8 cellular contexts compared by ENCODE assay signal in genomic region chr15:49155834-49156627, GRCh38. TPM values are rescaled to one million over a fixed set of nuclear protein-coding genes. Genes with fewer than 3 reads are reported as not detected.
DNase-seq lines count a peak whose midpoint lies in the region; ATAC-seq, FAIRE-seq and TF ChIP-seq lines count a peak whose summit lies in the region.

No MANE protein-coding gene starts in this region.

- H3K4me2 ChIP-seq in A549: peak overlapping the region; percentile 95
- peak overlapping the region; percentile 85 for H3K4me2 ChIP-seq in MM.1S (ENCODE audit: low read depth, low read length)

- H3K36me3 ChIP-seq in MM.1S (replicated peaks; ENCODE audit: insufficient read depth, low read length) (no peaks in the 10 kb centered on the region), bronchial epithelial cell (ENCODE audit: control insufficient read depth, insufficient read depth, low read length) (no peaks in the 10 kb centered on the region), lung (ENCODE audit: control insufficient read depth in 2 of 2, insufficient read depth in 2 of 2, low read length in 2 of 2) (no peaks in the 10 kb centered on the region), tibial nerve (no peaks in the 10 kb centered on the region)

- peak overlapping the region; percentile 59 for H3K9ac ChIP-seq in MM.1S (ENCODE audit: low read length)

- no peak for TF ChIP-seq RAD21 in A549 (conservative IDR thresholded peaks at IDR 0.05 in 1 of 2, IDR thresholded peaks at IDR 0.05 in 1 of 2)

- H3K4me1 ChIP-seq in A549: peaks cover 18% of the 10 kb centered on the region; the same call in 1 of the 3 replicates
- H3K4me1 ChIP-seq in MM.1S (ENCODE audit: low read length): peaks cover 9% of the 10 kb centered on the region; the same call in 1 of the 2 replicates
- H3K4me1 ChIP-seq in lung (ENCODE audit: control insufficient read depth in 2 of 2, insufficient read depth in 2 of 2, low read length in 2 of 2): peaks cover 2 to 6% of the 10 kb centered on the region in 2 donors
- peaks cover 3 to 64% (median 17%) of the 10 kb centered on the region in 4 donors for H3K4me1 ChIP-seq in tibial nerve

- 1% methylated on average over 19 of the region's 26 CpGs for WGBS in A549 (ENCODE audit: missing lambda C conversion rate)
- WGBS in lung, 2 donors: 1% methylated on average over 26 of the region's 26 CpGs
- WGBS in tibial nerve, 2 donors: 0 to 1% methylated on average over 26 of the region's 26 CpGs

- TF ChIP-seq CTCF in A549 (IDR thresholded peaks at IDR 0.05) (no peak), GM12865 (IDR thresholded peaks at IDR 0.05; ENCODE audit: insufficient read depth, low read depth, low read length, missing control alignments) (no peak), MM.1S (IDR thresholded peaks at IDR 0.05; ENCODE audit: low read length) (no peak), bronchial epithelial cell (IDR thresholded peaks at IDR 0.05; ENCODE audit: insufficient read depth, low read length, severe bottlenecking) (no peak), lung (IDR thresholded peaks at IDR 0.05; ENCODE audit: control extremely low read depth, extremely low read depth) (no peak), tibial nerve (IDR thresholded peaks at IDR 0.05) (no peak)

- H4K20me1 ChIP-seq in MM.1S (ENCODE audit: insufficient read depth, low read length): peaks cover 9% of the 10 kb centered on the region; the same call in 1 of the 2 replicates

- peak overlapping the region; percentile 77 to 90 for H3K27ac ChIP-seq in A549
- H3K27ac ChIP-seq in MM.1S (ENCODE audit: low read length): peak overlapping the region; percentile 66
- H3K27ac ChIP-seq in lung (ENCODE audit: low read depth in 1 of 2, low read length in 1 of 2): peak overlapping the region; percentile 25 to 77
- H3K27ac ChIP-seq in tibial nerve: peak overlapping the region in 3 of 4 donors; percentile 89 to 96 (median 94)

- peaks cover 73% of the 10 kb centered on the region for H3K79me2 ChIP-seq in MM.1S (ENCODE audit: low read length)

- no peaks in the 10 kb centered on the region for H3K9me2 ChIP-seq in MM.1S (replicated peaks; ENCODE audit: insufficient read depth, low read length)

- peaks cover 9% of the 10 kb centered on the region for H3F3A ChIP-seq in MM.1S (ENCODE audit: insufficient read depth, low read length)

- FAIRE-seq in A549 (lab: Jason Lieb, UNC): no peak
- FAIRE-seq in bronchial epithelial cell (lab: Jason Lieb, UNC): no peak

- H2AFZ ChIP-seq in MM.1S (ENCODE audit: low read length): peak overlapping the region; percentile 66

- H3K4me3 ChIP-seq in A549 (peak overlapping the region; percentile 99), GM12865 (ENCODE audit: low read depth, low read length) (peak overlapping the region; percentile 84), MM.1S (ENCODE audit: low read length) (peak overlapping the region; percentile 80), bronchial epithelial cell (ENCODE audit: low read depth, low read length) (peak overlapping the region; percentile 99), lung (peak overlapping the region; percentile 74), tibial nerve (peak overlapping the region; percentile 76 to 96 (median 88))

- CTCF ChIA-PET in A549 (lab: Yijun Ruan, JAX): interaction anchor here (1.5 kb wide), 1 partner anchor 10 kb away, joined by 7 read pairs; no protein-coding TSS in a partner anchor

- DNase-seq in A549 (ENCODE audit: low read depth in 1 of 2, low spot score in 1 of 2) (no peak), GM12865 (ENCODE audit: low read depth) (peak; percentile 9), MM.1S (no peak), bronchial epithelial cell (ENCODE audit: low read depth) (no peak), lung (ENCODE audit: low spot score) (no peak), tibial nerve (ENCODE audit: low spot score in 2 of 2) (no peak), HuH-7 (ENCODE audit: low spot score) (no peak)

- POLR2A ChIA-PET in A549 (lab: Yijun Ruan, JAX): interaction anchor here (0.7 to 2.1 kb wide), 4 partner anchors 14 to 824 kb away, joined by 3 to 15 read pairs (median 5); partner anchors contain the start of genes DUT, EID1 and GALK2

- H3K27me3 ChIP-seq in MM.1S (replicated peaks; ENCODE audit: insufficient read depth, low read length): no peaks in the 10 kb centered on the region
- no peaks in the 10 kb centered on the region for H3K27me3 ChIP-seq in bronchial epithelial cell (ENCODE audit: control insufficient read depth, insufficient read depth, low read length)
- no peaks in the 10 kb centered on the region for H3K27me3 ChIP-seq in lung (ENCODE audit: control insufficient read depth, insufficient read depth)
- no peaks in the 10 kb centered on the region for H3K27me3 ChIP-seq in tibial nerve

- H3K9me3 ChIP-seq in A549 (no peaks in the 10 kb centered on the region), MM.1S (replicated peaks; ENCODE audit: insufficient read depth, low read length) (no peaks in the 10 kb centered on the region), lung (ENCODE audit: control insufficient read depth in 2 of 2, insufficient read depth in 1 of 2, low read length in 1 of 2) (no peaks in the 10 kb centered on the region), tibial nerve (no peaks in the 10 kb centered on the region)

- TF ChIP-seq POLR2A in A549 (IDR thresholded peaks at IDR 0.05; ENCODE audit: low read length) (no peak), tibial nerve (IDR thresholded peaks at IDR 0.05) (no peak)

- no peak for TF ChIP-seq EP300 in A549 (IDR thresholded peaks at IDR 0.05)
- TF ChIP-seq EP300 in tibial nerve (IDR thresholded peaks at IDR 0.05): no peak

- peak; percentile 17 to 28; a peak in 2 of 6 replicates for ATAC-seq in A549
- no peak for ATAC-seq in lung (ENCODE audit: insufficient read depth, low FRiP score)
- no peak for ATAC-seq in GM21576 (IDR thresholded peaks at IDR 0.05; ENCODE audit: unreplicated experiment)

TF ChIP-seq in A549, 52 proteins besides CTCF, POLR2A, EP300 and RAD21:
- TF ChIP-seq BCL3 (IDR thresholded peaks at IDR 0.05) (0 out of 3 replicates have a peak, but pooled peaks have one; percentile 15), JUNB (IDR thresholded peaks at IDR 0.05) (no peak)
TF ChIP-seq in A549: peak in this region for 1.

RNA-seq across cellular contexts. Expression of gene COPS2, which starts 0.6 kb away (rescaled TPM):
- polyA plus RNA-seq in A549 (2011; rRNA removed) (49.9 and 66.6 TPM in 2 replicates), A549 (2017; fragmentation: RNase III; extraction: RNeasy Plus Mini Kit Qiagen cat#74134 plus additional on column Dnase treatment) (64.6 to 78.2 TPM (median 64.8 TPM) in 3 replicates), lung (10 to 100 TPM; 36.7 to 39.8 TPM)
- 12.6 and 13.8 TPM in 2 replicates for polyA plus RNA-seq in A549 (2012; cell fraction: cytosol; rRNA removed)
- polyA plus RNA-seq in A549 (2012; cell fraction: nucleus; rRNA removed): 4.4 and 5.2 TPM in 2 replicates
- 15.0 and 16.3 TPM in 2 replicates for polyA minus RNA-seq in A549 (2011; rRNA and poly(A)+ RNA removed)
- total RNA-seq in bronchial epithelial cell (32.9 and 34.2 TPM in 2 replicates), lung (100 to 1,000 TPM in 1 of 2 donors, 10 to 100 TPM in 1; 46.3 to 117 TPM), tibial nerve (10 to 100 TPM; 57.1 to 88.5 (median 67.7) TPM)

RNA-seq across cellular contexts. Expression of gene GALK2, which starts 14.0 kb away (rescaled TPM):
- polyA plus RNA-seq in A549 (2011; rRNA removed) (40.5 and 44.7 TPM in 2 replicates), A549 (2017; fragmentation: RNase III; extraction: RNeasy Plus Mini Kit Qiagen cat#74134 plus additional on column Dnase treatment) (22.8 to 26.8 TPM (median 23.7 TPM) in 3 replicates), lung (10 to 100 TPM; 12.4 to 29.4 TPM)
- 18.6 and 19.2 TPM in 2 replicates for polyA plus RNA-seq in A549 (2012; cell fraction: cytosol; rRNA removed)
- 14.2 and 16.0 TPM in 2 replicates for polyA plus RNA-seq in A549 (2012; cell fraction: nucleus; rRNA removed)
- 32.1 and 44.6 TPM in 2 replicates for polyA minus RNA-seq in A549 (2011; rRNA and poly(A)+ RNA removed)
- total RNA-seq in bronchial epithelial cell (51.2 and 67.9 TPM in 2 replicates), lung (10 to 100 TPM; 38.5 to 44.8 TPM), tibial nerve (10 to 100 TPM; 34.5 to 56.6 (median 47.4) TPM)

Comparison
In these comparisons a context has a peak if more than half of its experiments do, and no peak if none do; other contexts are left out.
1. ATAC-seq: peak in A549 (2 of 2); none in lung (single experiment) and GM21576 (single experiment).
2. Peak in every context shown above with its lines, with median percentiles within 50 percentile points of each other: H3K27ac ChIP-seq and H3K4me3 ChIP-seq.